In genomic region chr19:58558066-58558622, GRCh38 we compare ENCODE assay signal across 2 cellular contexts.
TF ChIP-seq lines count a peak whose summit lies in the region.

Gene UBE2M, minus strand, starts transcription at chr19:58558611. Its CDS starts 230 bp downstream, at chr19:58558381.

TF ChIP-seq in SK-N-SH, 30 proteins besides CTCF, POLR2A, EP300 and RAD21 (continued from another document):
- TF ChIP-seq, protein P1, sequence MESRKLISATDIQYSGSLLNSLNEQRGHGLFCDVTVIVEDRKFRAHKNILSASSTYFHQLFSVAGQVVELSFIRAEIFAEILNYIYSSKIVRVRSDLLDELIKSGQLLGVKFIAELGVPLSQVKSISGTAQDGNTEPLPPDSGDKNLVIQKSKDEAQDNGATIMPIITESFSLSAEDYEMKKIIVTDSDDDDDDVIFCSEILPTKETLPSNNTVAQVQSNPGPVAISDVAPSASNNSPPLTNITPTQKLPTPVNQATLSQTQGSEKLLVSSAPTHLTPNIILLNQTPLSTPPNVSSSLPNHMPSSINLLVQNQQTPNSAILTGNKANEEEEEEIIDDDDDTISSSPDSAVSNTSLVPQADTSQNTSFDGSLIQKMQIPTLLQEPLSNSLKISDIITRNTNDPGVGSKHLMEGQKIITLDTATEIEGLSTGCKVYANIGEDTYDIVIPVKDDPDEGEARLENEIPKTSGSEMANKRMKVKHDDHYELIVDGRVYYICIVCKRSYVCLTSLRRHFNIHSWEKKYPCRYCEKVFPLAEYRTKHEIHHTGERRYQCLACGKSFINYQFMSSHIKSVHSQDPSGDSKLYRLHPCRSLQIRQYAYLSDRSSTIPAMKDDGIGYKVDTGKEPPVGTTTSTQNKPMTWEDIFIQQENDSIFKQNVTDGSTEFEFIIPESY (IDR thresholded peaks at IDR 0.05; ENCODE audit: borderline replicate concordance, low read depth): no peak
- TF ChIP-seq NRF1 (IDR thresholded peaks at IDR 0.05; ENCODE audit: low read depth, low read length) (no peak), GATA2 (CRISPR knock-in tag; IDR thresholded peaks at IDR 0.05) (no peak), MXI1 (IDR thresholded peaks at IDR 0.05; ENCODE audit: low read depth, low read length) (no peak; the same call in 1 of the 2 replicates), FOXM1 (IDR thresholded peaks at IDR 0.05; ENCODE audit: low read depth) (no peak), RXRA (IDR thresholded peaks at IDR 0.05; ENCODE audit: borderline replicate concordance, low read depth) (no peak), GABPA (IDR thresholded peaks at IDR 0.05; ENCODE audit: low read depth) (no peak), SIN3A (IDR thresholded peaks at IDR 0.05; ENCODE audit: borderline replicate concordance, low read depth, low read length) (no peak), ELF1 (IDR thresholded peaks at IDR 0.05) (no peak), SMC3 (IDR thresholded peaks at IDR 0.05; ENCODE audit: low read depth, low read length) (no peak), FOSL2 (IDR thresholded peaks at IDR 0.05; ENCODE audit: borderline replicate concordance, low read depth) (no peak), TEAD4 (IDR thresholded peaks at IDR 0.05; ENCODE audit: borderline replicate concordance, insufficient read depth) (no peak), TCF12 (IDR thresholded peaks at IDR 0.05) (no peak)
- TF ChIP-seq, protein P2, sequence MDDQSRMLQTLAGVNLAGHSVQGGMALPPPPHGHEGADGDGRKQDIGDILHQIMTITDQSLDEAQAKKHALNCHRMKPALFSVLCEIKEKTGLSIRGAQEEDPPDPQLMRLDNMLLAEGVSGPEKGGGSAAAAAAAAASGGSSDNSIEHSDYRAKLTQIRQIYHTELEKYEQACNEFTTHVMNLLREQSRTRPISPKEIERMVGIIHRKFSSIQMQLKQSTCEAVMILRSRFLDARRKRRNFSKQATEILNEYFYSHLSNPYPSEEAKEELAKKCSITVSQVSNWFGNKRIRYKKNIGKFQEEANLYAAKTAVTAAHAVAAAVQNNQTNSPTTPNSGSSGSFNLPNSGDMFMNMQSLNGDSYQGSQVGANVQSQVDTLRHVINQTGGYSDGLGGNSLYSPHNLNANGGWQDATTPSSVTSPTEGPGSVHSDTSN (IDR thresholded peaks at IDR 0.05): no peak

TF ChIP-seq in SK-N-SH treated with all-trans-retinoic acid at 6 μM for 48 hours, 23 proteins besides CTCF, POLR2A, EP300 and RAD21 (continued from another document):
- TF ChIP-seq ZC3H10 (CRISPR knock-in tag; IDR thresholded peaks at IDR 0.05) (no peak), BACH2 (CRISPR knock-in tag; IDR thresholded peaks at IDR 0.05; ENCODE audit: borderline replicate concordance) (no peak), ESRRG (CRISPR knock-in tag; IDR thresholded peaks at IDR 0.05) (no peak), OSR1 (CRISPR knock-in tag; IDR thresholded peaks at IDR 0.05) (no peak), POU6F1 (CRISPR knock-in tag; IDR thresholded peaks at IDR 0.05; ENCODE audit: borderline replicate concordance, low read depth) (no peak), ISL1 (CRISPR knock-in tag; IDR thresholded peaks at IDR 0.05) (no peak), ARNTL (CRISPR knock-in tag; IDR thresholded peaks at IDR 0.05; ENCODE audit: borderline replicate concordance, low read depth) (no peak)
